ENCODE assay signal across 1 cellular context in the genomic region with DNA sequence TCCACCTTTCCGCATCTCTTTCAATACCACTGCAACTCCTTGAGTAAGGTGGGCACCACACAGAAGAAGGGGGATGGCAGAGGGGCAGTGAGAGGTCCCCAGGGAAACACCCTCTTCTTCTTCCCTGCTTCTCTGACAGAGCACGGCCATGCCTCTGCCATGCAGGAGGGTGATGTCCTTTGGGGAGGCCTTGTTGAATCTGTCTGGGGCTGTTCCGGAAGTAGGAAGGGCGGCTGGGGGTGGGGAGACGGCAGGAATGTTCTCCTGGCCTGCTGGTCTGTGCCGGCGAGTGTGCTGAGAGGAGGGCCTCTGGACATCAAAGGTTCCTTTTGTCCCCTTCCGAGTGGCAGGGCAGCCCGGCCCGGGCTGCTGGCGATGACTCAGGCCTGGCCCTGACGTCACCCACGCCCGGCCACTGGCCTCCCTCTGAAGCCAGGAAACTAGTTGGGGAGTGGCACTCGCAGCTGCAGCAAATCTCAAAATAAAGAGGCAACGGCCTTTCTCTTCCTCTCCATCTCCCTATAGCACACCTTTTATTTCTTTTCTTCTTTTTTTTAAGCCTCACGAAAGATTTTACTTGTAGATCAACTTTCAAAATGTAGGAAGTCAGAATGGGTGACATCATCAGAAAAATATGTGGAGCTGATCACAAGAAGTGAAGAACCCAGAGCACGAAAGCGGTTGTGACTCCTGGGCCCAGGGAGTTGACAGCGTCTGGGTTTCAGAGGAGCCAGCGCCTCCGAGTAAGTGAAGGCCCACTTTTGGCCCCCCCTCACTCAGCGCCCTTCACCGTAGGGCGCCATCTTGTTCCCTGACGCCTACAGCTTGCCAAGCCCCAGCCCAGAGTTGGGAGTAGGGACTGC.
TF ChIP-seq lines count a peak whose summit lies in the region.

A gene with protein sequence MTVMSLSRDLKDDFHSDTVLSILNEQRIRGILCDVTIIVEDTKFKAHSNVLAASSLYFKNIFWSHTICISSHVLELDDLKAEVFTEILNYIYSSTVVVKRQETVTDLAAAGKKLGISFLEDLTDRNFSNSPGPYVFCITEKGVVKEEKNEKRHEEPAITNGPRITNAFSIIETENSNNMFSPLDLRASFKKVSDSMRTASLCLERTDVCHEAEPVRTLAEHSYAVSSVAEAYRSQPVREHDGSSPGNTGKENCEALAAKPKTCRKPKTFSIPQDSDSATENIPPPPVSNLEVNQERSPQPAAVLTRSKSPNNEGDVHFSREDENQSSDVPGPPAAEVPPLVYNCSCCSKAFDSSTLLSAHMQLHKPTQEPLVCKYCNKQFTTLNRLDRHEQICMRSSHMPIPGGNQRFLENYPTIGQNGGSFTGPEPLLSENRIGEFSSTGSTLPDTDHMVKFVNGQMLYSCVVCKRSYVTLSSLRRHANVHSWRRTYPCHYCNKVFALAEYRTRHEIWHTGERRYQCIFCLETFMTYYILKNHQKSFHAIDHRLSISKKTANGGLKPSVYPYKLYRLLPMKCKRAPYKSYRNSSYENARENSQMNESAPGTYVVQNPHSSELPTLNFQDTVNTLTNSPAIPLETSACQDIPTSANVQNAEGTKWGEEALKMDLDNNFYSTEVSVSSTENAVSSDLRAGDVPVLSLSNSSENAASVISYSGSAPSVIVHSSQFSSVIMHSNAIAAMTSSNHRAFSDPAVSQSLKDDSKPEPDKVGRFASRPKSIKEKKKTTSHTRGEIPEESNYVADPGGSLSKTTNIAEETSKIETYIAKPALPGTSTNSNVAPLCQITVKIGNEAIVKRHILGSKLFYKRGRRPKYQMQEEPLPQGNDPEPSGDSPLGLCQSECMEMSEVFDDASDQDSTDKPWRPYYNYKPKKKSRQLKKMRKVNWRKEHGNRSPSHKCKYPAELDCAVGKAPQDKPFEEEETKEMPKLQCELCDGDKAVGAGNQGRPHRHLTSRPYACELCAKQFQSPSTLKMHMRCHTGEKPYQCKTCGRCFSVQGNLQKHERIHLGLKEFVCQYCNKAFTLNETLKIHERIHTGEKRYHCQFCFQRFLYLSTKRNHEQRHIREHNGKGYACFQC (N-terminal part only) (plus strand): TSS at position 443 of the 863 bp plus-strand sequence. CDS start 73,885 bp downstream, outside the sequence.

TF ChIP-seq in K562, 482 proteins besides CTCF, POLR2A, EP300 and RAD21 (continued from another document and continues in another):
- TF ChIP-seq, protein P1, sequence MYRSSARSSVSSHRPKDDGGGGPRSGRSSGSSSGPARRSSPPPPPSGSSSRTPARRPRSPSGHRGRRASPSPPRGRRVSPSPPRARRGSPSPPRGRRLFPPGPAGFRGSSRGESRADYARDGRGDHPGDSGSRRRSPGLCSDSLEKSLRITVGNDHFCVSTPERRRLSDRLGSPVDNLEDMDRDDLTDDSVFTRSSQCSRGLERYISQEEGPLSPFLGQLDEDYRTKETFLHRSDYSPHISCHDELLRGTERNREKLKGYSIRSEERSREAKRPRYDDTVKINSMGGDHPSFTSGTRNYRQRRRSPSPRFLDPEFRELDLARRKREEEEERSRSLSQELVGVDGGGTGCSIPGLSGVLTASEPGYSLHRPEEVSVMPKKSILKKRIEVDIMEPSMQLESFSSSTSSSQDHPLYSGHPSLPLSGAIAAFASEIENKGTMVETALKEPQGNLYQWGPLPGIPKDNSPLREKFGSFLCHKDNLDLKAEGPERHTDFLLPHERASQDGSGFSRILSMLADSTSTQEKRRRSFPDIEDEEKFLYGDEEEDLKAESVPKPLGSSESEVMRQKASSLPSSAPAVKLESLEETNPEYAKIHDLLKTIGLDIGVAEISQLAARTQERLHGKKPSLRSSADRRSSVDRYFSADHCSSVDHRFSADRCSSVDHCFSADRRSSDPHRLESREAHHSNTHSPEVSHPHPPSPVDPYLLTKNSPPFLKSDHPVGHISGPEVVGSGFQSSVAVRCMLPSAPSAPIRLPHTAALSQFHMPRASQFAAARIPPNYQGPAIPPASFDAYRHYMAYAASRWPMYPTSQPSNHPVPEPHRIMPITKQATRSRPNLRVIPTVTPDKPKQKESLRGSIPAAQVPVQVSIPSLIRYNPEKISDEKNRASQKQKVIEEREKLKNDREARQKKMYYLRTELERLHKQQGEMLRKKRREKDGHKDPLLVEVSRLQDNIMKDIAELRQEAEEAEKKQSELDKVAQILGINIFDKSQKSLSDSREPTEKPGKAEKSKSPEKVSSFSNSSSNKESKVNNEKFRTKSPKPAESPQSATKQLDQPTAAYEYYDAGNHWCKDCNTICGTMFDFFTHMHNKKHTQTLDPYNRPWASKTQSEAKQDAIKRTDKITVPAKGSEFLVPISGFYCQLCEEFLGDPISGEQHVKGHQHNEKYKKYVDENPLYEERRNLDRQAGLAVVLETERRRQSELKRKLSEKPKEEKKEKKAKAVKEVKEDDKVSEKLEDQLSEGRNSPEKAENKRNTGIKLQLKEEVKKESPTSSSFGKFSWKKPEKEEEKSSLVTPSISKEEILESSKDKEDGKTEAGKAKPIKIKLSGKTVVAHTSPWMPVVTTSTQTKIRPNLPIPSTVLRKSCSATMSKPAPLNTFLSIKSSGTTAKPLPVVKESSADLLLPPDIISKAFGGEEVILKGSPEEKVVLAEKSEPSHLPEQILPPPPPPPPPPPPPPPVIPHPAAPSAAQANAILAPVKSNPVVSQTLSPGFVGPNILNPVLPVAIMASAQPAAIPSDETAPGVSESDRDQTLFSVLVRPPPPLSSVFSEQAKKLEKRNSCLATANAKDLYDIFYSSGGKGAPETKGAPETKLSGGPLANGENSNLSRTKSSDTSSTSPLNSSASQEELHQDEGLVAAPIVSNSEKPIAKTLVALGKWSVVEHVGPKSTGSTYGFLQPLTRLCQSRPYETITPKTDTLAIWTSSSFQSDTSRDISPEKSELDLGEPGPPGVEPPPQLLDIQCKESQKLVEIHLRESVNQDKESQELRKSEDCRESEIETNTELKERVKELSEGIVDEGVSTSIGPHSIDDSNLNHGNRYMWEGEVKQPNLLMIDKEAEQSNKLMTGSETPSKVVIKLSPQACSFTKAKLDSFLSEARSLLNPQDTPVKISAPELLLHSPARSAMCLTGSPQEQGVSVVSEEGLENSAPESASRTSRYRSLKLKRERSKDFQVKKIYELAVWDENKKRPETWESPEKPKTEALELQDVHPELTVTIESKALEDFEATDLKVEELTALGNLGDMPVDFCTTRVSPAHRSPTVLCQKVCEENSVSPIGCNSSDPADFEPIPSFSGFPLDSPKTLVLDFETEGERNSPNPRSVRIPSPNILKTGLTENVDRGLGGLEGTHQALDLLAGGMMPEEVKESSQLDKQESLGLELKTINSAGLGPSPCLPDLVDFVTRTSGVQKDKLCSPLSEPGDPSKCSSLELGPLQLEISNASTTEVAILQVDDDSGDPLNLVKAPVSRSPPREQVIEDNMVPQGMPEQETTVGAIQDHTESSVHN (IDR thresholded peaks at IDR 0.05; ENCODE audit: borderline replicate concordance in 1 of 2, low read depth in 1 of 2) = peak in 1 of 2 experiments; percentile 71; a peak in 1 of 4 replicates
- TF ChIP-seq, protein P2, sequence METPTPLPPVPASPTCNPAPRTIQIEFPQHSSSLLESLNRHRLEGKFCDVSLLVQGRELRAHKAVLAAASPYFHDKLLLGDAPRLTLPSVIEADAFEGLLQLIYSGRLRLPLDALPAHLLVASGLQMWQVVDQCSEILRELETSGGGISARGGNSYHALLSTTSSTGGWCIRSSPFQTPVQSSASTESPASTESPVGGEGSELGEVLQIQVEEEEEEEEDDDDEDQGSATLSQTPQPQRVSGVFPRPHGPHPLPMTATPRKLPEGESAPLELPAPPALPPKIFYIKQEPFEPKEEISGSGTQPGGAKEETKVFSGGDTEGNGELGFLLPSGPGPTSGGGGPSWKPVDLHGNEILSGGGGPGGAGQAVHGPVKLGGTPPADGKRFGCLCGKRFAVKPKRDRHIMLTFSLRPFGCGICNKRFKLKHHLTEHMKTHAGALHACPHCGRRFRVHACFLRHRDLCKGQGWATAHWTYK (CRISPR knock-in tag; IDR thresholded peaks at IDR 0.05) = peak; percentile 63; the same call in 1 of the 2 replicates
- TF ChIP-seq CBX2 (IDR thresholded peaks at IDR 0.05; ENCODE audit: insufficient read depth, low read length, poor library complexity, severe bottlenecking) (no peak), ZNF316 (IDR thresholded peaks at IDR 0.05) (peak; percentile 28; the same call in 1 of the 2 replicates), HDAC8 (tag; IDR thresholded peaks at IDR 0.05) (0 out of 2 replicates have a peak, but pooled peaks have one; percentile 59), ELF4 (CRISPR knock-in tag; IDR thresholded peaks at IDR 0.05) (0 out of 2 replicates have a peak, but pooled peaks have one; percentile 42), CXXC5 (CRISPR knock-in tag; IDR thresholded peaks at IDR 0.05) (peak; percentile 85), HDAC6 (IDR thresholded peaks at IDR 0.05; ENCODE audit: low read depth, low read length) (no peak), ATF1 (CRISPR knock-in tag; IDR thresholded peaks at IDR 0.05) (no peak; the same call in 1 of the 2 replicates), ATF1 (tag; IDR thresholded peaks at IDR 0.05) (peak; percentile 96), ZC3H4 (CRISPR knock-in tag; IDR thresholded peaks at IDR 0.05; ENCODE audit: borderline replicate concordance) (no peak), HNRNPUL1 (IDR thresholded peaks at IDR 0.05; ENCODE audit: low read length) (no peak), SP1 (CRISPR knock-in tag; IDR thresholded peaks at IDR 0.05) (no peak), RUNX1 (IDR thresholded peaks at IDR 0.05; ENCODE audit: low read depth) (0 out of 2 replicates have a peak, but pooled peaks have one; percentile 32), RFX1 (IDR thresholded peaks at IDR 0.05) (no peak), EHMT2 (IDR thresholded peaks at IDR 0.05) (peak; percentile 88), TAF1 (IDR thresholded peaks at IDR 0.05; ENCODE audit: control insufficient read depth, extremely low read depth, insufficient read depth, low read length, severe bottlenecking) (peak; percentile 86)
- TF ChIP-seq, protein P3, sequence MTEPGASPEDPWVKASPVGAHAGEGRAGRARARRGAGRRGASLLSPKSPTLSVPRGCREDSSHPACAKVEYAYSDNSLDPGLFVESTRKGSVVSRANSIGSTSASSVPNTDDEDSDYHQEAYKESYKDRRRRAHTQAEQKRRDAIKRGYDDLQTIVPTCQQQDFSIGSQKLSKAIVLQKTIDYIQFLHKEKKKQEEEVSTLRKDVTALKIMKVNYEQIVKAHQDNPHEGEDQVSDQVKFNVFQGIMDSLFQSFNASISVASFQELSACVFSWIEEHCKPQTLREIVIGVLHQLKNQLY (CRISPR knock-in tag; conservative IDR thresholded peaks at IDR 0.05) = 0 out of 4 replicates have a peak, but pooled peaks of 1 of the 2 experiments have one; percentile 4
- TF ChIP-seq, protein P4, sequence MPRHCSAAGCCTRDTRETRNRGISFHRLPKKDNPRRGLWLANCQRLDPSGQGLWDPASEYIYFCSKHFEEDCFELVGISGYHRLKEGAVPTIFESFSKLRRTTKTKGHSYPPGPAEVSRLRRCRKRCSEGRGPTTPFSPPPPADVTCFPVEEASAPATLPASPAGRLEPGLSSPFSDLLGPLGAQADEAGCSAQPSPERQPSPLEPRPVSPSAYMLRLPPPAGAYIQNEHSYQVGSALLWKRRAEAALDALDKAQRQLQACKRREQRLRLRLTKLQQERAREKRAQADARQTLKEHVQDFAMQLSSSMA (CRISPR knock-in tag; IDR thresholded peaks at IDR 0.05) = 0 out of 2 replicates have a peak, but pooled peaks have one; percentile 23
- TF ChIP-seq, protein P5, sequence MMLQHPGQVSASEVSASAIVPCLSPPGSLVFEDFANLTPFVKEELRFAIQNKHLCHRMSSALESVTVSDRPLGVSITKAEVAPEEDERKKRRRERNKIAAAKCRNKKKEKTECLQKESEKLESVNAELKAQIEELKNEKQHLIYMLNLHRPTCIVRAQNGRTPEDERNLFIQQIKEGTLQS (IDR thresholded peaks at IDR 0.05) = peak; percentile 100
- TF ChIP-seq, protein P5 (CRISPR knock-in tag; conservative IDR thresholded peaks at IDR 0.05) = peak; percentile 97
- TF ChIP-seq, protein P6, sequence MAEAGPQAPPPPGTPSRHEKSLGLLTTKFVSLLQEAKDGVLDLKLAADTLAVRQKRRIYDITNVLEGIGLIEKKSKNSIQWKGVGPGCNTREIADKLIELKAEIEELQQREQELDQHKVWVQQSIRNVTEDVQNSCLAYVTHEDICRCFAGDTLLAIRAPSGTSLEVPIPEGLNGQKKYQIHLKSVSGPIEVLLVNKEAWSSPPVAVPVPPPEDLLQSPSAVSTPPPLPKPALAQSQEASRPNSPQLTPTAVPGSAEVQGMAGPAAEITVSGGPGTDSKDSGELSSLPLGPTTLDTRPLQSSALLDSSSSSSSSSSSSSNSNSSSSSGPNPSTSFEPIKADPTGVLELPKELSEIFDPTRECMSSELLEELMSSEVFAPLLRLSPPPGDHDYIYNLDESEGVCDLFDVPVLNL (CRISPR knock-in tag; IDR thresholded peaks at IDR 0.05; ENCODE audit: low read depth) = no peak
- TF ChIP-seq, protein P7, sequence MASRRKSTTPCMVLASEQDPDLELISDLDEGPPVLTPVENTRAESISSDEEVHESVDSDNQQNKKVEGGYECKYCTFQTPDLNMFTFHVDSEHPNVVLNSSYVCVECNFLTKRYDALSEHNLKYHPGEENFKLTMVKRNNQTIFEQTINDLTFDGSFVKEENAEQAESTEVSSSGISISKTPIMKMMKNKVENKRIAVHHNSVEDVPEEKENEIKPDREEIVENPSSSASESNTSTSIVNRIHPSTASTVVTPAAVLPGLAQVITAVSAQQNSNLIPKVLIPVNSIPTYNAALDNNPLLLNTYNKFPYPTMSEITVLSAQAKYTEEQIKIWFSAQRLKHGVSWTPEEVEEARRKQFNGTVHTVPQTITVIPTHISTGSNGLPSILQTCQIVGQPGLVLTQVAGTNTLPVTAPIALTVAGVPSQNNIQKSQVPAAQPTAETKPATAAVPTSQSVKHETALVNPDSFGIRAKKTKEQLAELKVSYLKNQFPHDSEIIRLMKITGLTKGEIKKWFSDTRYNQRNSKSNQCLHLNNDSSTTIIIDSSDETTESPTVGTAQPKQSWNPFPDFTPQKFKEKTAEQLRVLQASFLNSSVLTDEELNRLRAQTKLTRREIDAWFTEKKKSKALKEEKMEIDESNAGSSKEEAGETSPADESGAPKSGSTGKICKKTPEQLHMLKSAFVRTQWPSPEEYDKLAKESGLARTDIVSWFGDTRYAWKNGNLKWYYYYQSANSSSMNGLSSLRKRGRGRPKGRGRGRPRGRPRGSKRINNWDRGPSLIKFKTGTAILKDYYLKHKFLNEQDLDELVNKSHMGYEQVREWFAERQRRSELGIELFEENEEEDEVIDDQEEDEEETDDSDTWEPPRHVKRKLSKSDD (conservative IDR thresholded peaks at IDR 0.05; ENCODE audit: low read length) = 0 out of 2 replicates have a peak, but pooled peaks have one; percentile 47
- TF ChIP-seq, protein P8, sequence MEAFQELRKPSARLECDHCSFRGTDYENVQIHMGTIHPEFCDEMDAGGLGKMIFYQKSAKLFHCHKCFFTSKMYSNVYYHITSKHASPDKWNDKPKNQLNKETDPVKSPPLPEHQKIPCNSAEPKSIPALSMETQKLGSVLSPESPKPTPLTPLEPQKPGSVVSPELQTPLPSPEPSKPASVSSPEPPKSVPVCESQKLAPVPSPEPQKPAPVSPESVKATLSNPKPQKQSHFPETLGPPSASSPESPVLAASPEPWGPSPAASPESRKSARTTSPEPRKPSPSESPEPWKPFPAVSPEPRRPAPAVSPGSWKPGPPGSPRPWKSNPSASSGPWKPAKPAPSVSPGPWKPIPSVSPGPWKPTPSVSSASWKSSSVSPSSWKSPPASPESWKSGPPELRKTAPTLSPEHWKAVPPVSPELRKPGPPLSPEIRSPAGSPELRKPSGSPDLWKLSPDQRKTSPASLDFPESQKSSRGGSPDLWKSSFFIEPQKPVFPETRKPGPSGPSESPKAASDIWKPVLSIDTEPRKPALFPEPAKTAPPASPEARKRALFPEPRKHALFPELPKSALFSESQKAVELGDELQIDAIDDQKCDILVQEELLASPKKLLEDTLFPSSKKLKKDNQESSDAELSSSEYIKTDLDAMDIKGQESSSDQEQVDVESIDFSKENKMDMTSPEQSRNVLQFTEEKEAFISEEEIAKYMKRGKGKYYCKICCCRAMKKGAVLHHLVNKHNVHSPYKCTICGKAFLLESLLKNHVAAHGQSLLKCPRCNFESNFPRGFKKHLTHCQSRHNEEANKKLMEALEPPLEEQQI (IDR thresholded peaks at IDR 0.05) = no peak
